ENCODE assay signal across 2 cellular contexts in the genomic region with DNA sequence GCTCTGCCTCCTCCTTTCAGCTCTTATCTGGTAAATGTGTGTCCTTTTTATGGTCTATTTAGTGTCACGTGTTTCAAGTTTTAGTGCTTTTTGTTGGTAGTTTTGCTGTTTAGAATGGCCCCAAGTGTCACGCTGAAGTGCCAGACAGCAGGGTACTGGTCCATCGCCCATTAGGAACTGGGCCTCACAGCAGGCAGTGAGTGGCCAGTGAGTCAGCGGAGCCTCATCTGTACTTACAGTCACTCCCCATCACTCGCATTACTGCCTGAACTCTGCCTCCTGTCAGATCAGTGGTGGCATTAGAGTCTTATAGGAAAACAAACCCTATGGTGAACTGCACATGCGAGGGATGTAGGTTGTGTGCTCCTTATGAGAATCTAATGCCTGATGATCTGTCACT.
TF ChIP-seq lines count a peak whose summit lies in the region.

No MANE protein-coding gene starts in this region.

TF ChIP-seq in HepG2, 621 proteins besides CTCF, POLR2A, EP300 and RAD21 (continued from another document):
- TF ChIP-seq, protein P1, sequence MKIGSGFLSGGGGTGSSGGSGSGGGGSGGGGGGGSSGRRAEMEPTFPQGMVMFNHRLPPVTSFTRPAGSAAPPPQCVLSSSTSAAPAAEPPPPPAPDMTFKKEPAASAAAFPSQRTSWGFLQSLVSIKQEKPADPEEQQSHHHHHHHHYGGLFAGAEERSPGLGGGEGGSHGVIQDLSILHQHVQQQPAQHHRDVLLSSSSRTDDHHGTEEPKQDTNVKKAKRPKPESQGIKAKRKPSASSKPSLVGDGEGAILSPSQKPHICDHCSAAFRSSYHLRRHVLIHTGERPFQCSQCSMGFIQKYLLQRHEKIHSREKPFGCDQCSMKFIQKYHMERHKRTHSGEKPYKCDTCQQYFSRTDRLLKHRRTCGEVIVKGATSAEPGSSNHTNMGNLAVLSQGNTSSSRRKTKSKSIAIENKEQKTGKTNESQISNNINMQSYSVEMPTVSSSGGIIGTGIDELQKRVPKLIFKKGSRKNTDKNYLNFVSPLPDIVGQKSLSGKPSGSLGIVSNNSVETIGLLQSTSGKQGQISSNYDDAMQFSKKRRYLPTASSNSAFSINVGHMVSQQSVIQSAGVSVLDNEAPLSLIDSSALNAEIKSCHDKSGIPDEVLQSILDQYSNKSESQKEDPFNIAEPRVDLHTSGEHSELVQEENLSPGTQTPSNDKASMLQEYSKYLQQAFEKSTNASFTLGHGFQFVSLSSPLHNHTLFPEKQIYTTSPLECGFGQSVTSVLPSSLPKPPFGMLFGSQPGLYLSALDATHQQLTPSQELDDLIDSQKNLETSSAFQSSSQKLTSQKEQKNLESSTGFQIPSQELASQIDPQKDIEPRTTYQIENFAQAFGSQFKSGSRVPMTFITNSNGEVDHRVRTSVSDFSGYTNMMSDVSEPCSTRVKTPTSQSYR (CRISPR knock-in tag; IDR thresholded peaks at IDR 0.05; ENCODE audit: borderline replicate concordance) = no peak
- TF ChIP-seq, protein P2, sequence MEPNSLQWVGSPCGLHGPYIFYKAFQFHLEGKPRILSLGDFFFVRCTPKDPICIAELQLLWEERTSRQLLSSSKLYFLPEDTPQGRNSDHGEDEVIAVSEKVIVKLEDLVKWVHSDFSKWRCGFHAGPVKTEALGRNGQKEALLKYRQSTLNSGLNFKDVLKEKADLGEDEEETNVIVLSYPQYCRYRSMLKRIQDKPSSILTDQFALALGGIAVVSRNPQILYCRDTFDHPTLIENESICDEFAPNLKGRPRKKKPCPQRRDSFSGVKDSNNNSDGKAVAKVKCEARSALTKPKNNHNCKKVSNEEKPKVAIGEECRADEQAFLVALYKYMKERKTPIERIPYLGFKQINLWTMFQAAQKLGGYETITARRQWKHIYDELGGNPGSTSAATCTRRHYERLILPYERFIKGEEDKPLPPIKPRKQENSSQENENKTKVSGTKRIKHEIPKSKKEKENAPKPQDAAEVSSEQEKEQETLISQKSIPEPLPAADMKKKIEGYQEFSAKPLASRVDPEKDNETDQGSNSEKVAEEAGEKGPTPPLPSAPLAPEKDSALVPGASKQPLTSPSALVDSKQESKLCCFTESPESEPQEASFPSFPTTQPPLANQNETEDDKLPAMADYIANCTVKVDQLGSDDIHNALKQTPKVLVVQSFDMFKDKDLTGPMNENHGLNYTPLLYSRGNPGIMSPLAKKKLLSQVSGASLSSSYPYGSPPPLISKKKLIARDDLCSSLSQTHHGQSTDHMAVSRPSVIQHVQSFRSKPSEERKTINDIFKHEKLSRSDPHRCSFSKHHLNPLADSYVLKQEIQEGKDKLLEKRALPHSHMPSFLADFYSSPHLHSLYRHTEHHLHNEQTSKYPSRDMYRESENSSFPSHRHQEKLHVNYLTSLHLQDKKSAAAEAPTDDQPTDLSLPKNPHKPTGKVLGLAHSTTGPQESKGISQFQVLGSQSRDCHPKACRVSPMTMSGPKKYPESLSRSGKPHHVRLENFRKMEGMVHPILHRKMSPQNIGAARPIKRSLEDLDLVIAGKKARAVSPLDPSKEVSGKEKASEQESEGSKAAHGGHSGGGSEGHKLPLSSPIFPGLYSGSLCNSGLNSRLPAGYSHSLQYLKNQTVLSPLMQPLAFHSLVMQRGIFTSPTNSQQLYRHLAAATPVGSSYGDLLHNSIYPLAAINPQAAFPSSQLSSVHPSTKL (CRISPR knock-in tag; IDR thresholded peaks at IDR 0.05) = no peak
- TF ChIP-seq, protein P3, sequence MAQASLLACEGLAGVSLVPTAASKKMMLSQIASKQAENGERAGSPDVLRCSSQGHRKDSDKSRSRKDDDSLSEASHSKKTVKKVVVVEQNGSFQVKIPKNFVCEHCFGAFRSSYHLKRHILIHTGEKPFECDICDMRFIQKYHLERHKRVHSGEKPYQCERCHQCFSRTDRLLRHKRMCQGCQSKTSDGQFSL (CRISPR knock-in tag; IDR thresholded peaks at IDR 0.05) = no peak
- TF ChIP-seq FOXO1 (CRISPR knock-in tag; IDR thresholded peaks at IDR 0.05) (no peak), HNRNPL (IDR thresholded peaks at IDR 0.05; ENCODE audit: low read depth, low read length) (no peak), SKI (IDR thresholded peaks at IDR 0.05; ENCODE audit: partially characterized antibody) (no peak), NFE2L2 (IDR thresholded peaks at IDR 0.05; ENCODE audit: low read length) (no peak), ZNF234 (CRISPR knock-in tag; conservative IDR thresholded peaks at IDR 0.05) (no peak)
- TF ChIP-seq, protein P4, sequence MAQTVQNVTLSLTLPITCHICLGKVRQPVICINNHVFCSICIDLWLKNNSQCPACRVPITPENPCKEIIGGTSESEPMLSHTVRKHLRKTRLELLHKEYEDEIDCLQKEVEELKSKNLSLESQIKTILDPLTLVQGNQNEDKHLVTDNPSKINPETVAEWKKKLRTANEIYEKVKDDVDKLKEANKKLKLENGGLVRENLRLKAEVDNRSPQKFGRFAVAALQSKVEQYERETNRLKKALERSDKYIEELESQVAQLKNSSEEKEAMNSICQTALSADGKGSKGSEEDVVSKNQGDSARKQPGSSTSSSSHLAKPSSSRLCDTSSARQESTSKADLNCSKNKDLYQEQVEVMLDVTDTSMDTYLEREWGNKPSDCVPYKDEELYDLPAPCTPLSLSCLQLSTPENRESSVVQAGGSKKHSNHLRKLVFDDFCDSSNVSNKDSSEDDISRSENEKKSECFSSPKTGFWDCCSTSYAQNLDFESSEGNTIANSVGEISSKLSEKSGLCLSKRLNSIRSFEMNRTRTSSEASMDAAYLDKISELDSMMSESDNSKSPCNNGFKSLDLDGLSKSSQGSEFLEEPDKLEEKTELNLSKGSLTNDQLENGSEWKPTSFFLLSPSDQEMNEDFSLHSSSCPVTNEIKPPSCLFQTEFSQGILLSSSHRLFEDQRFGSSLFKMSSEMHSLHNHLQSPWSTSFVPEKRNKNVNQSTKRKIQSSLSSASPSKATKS (CRISPR knock-in tag; IDR thresholded peaks at IDR 0.05) = no peak
- TF ChIP-seq, protein P5, sequence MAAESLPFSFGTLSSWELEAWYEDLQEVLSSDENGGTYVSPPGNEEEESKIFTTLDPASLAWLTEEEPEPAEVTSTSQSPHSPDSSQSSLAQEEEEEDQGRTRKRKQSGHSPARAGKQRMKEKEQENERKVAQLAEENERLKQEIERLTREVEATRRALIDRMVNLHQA (CRISPR knock-in tag; IDR thresholded peaks at IDR 0.05) = no peak

TF ChIP-seq in SK-N-SH, 30 proteins besides CTCF, POLR2A, EP300 and RAD21 (continued from another document):
- TF ChIP-seq SMC3 (IDR thresholded peaks at IDR 0.05; ENCODE audit: low read depth, low read length) (no peak), ELF1 (IDR thresholded peaks at IDR 0.05) (no peak), YY1 (IDR thresholded peaks at IDR 0.05; ENCODE audit: low read depth) (no peak), MXI1 (IDR thresholded peaks at IDR 0.05; ENCODE audit: low read depth, low read length) (no peak), RCOR1 (IDR thresholded peaks at IDR 0.05; ENCODE audit: low read length) (no peak), POLR2AphosphoS5 (IDR thresholded peaks at IDR 0.05; ENCODE audit: low read depth, low read length) (no peak), EZH2phosphoT487 (IDR thresholded peaks at IDR 0.05; ENCODE audit: borderline replicate concordance, low read depth) (no peak), NFIC (IDR thresholded peaks at IDR 0.05; ENCODE audit: borderline replicate concordance) (no peak), TAF1 (IDR thresholded peaks at IDR 0.05; ENCODE audit: borderline replicate concordance, low read depth, low read length) (no peak), RFX5 (IDR thresholded peaks at IDR 0.05; ENCODE audit: low read length) (no peak), TCF12 (IDR thresholded peaks at IDR 0.05) (no peak; the same call in 1 of the 2 replicates), MEF2A (IDR thresholded peaks at IDR 0.05; ENCODE audit: borderline replicate concordance, low read depth) (no peak)
- TF ChIP-seq, protein P6, sequence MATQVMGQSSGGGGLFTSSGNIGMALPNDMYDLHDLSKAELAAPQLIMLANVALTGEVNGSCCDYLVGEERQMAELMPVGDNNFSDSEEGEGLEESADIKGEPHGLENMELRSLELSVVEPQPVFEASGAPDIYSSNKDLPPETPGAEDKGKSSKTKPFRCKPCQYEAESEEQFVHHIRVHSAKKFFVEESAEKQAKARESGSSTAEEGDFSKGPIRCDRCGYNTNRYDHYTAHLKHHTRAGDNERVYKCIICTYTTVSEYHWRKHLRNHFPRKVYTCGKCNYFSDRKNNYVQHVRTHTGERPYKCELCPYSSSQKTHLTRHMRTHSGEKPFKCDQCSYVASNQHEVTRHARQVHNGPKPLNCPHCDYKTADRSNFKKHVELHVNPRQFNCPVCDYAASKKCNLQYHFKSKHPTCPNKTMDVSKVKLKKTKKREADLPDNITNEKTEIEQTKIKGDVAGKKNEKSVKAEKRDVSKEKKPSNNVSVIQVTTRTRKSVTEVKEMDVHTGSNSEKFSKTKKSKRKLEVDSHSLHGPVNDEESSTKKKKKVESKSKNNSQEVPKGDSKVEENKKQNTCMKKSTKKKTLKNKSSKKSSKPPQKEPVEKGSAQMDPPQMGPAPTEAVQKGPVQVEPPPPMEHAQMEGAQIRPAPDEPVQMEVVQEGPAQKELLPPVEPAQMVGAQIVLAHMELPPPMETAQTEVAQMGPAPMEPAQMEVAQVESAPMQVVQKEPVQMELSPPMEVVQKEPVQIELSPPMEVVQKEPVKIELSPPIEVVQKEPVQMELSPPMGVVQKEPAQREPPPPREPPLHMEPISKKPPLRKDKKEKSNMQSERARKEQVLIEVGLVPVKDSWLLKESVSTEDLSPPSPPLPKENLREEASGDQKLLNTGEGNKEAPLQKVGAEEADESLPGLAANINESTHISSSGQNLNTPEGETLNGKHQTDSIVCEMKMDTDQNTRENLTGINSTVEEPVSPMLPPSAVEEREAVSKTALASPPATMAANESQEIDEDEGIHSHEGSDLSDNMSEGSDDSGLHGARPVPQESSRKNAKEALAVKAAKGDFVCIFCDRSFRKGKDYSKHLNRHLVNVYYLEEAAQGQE (IDR thresholded peaks at IDR 0.05; ENCODE audit: low read depth, low read length) = no peak
- TF ChIP-seq, protein P7, sequence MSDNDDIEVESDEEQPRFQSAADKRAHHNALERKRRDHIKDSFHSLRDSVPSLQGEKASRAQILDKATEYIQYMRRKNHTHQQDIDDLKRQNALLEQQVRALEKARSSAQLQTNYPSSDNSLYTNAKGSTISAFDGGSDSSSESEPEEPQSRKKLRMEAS (IDR thresholded peaks at IDR 0.05; ENCODE audit: low read depth) = no peak
- TF ChIP-seq, protein P8, sequence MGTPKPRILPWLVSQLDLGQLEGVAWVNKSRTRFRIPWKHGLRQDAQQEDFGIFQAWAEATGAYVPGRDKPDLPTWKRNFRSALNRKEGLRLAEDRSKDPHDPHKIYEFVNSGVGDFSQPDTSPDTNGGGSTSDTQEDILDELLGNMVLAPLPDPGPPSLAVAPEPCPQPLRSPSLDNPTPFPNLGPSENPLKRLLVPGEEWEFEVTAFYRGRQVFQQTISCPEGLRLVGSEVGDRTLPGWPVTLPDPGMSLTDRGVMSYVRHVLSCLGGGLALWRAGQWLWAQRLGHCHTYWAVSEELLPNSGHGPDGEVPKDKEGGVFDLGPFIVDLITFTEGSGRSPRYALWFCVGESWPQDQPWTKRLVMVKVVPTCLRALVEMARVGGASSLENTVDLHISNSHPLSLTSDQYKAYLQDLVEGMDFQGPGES (IDR thresholded peaks at IDR 0.05; ENCODE audit: low read depth, low read length) = no peak
- TF ChIP-seq, protein P9, sequence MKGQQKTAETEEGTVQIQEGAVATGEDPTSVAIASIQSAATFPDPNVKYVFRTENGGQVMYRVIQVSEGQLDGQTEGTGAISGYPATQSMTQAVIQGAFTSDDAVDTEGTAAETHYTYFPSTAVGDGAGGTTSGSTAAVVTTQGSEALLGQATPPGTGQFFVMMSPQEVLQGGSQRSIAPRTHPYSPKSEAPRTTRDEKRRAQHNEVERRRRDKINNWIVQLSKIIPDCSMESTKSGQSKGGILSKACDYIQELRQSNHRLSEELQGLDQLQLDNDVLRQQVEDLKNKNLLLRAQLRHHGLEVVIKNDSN (IDR thresholded peaks at IDR 0.05; ENCODE audit: borderline replicate concordance, low read depth) = no peak
